ENCODE assay signal across 8 cellular contexts in the genomic region with DNA sequence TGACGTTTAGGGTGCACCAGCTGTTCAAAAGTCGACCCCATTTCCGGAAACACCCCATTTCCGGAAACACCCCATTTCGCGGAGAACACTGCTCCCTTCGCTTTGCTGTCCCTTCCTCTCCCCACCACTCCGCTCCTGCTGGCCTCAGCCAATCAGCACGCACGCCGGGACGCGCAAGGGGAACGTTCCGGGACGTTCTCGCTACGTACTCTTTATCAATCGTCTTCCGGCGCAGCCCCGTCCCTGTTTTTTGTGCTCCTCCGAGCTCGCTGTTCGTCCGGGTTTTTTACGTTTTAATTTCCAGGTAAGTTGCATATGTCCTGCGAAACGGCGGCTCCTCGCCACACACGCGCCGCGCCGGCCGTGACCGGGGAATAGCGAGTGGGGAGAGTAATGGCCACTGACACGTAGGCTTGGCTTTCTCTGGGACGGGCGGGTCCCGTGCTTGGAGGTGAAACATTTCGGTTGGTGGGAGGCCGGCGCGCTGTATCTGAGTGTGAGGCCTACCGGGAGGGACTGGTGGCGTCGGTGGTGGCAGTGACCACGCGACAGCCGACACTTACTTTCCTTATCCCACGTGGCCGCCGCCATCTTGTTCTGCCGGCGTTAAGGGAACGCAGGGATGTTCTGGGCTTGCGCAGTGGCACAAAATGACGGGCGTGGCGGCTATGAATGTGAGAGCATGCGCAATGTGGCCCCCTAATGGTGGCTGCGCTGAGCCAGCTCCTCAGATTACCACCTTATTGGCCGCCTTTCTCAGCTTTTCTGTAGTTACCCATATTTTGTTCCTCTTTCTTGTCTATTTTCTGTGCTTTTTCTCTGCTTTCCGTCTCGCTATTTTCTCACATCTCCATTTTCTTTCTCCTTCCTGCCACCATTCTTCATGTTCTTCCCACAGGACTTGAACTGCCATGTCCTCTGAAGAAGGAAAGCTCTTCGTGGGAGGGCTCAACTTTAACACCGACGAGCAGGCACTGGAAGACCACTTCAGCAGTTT. TPM values are rescaled to one million over a fixed set of nuclear protein-coding genes. Genes with fewer than 3 reads are reported as not detected.
DNase-seq lines count a peak whose midpoint lies in the region; ATAC-seq and TF ChIP-seq lines count a peak whose summit lies in the region.

Gene RBM3 (plus strand): TSS at position 215 of the 997 bp plus-strand sequence. CDS start 697 bp downstream, at position 912.

- H3K9me3 ChIP-seq in iPS-20b (ENCODE audit: insufficient read depth, low read depth, low read length), result no peaks in the 10 kb centered on the region
- H3K9me3 ChIP-seq in skeletal muscle tissue (ENCODE audit: control insufficient read depth in 3 of 3, low read length in 3 of 3), result no peaks in the 10 kb centered on the region

- peak; percentile 64 for ATAC-seq in GM18870 (IDR thresholded peaks at IDR 0.05; ENCODE audit: unreplicated experiment)
- ATAC-seq in HG03135 (IDR thresholded peaks at IDR 0.05; ENCODE audit: unreplicated experiment), result peak; percentile 83

- H3K27me3 ChIP-seq in iPS-20b (ENCODE audit: insufficient read depth, low read length) (no peaks in the 10 kb centered on the region), skeletal muscle tissue (ENCODE audit: control insufficient read depth in 3 of 3, insufficient read depth in 3 of 3, low read length in 3 of 3) (no peaks in the 10 kb centered on the region)

- H3K9ac ChIP-seq in iPS-20b (ENCODE audit: low read depth, low read length), result peak within 1 kb of the TSS; percentile 98
- H3K9ac ChIP-seq in skeletal muscle tissue (ENCODE audit: low read depth in 1 of 3, low read length in 3 of 3), result peak within 1 kb of the TSS; percentile 90 to 95 (median 94)

- H3K4me1 ChIP-seq in iPS-20b (ENCODE audit: insufficient read depth, low read length) (peaks cover 7% of the 10 kb centered on the region; the same call in 1 of the 2 replicates), skeletal muscle tissue (ENCODE audit: control insufficient read depth in 3 of 3, insufficient read depth in 3 of 3, low read length in 3 of 3) (peaks cover 11 to 18% (median 16%) of the 10 kb centered on the region in 3 donors)

- H3K36me3 ChIP-seq in iPS-20b (ENCODE audit: insufficient read depth, low read depth, low read length), result peaks cover 48% of the 10 kb centered on the region
- H3K36me3 ChIP-seq in skeletal muscle tissue (ENCODE audit: control insufficient read depth in 3 of 3, insufficient read depth in 3 of 3, low read length in 3 of 3), result peaks cover 19 to 28% (median 21%) of the 10 kb centered on the region in 3 donors

- TF ChIP-seq CTCF in VCaP (conservative IDR thresholded peaks at IDR 0.05), result 0 out of 2 replicates have a peak, but pooled peaks have one; percentile 10

- H3K27ac ChIP-seq in VCaP (peak within 1 kb of the TSS; percentile 85), iPS-20b (ENCODE audit: low read length) (peak within 1 kb of the TSS; percentile 97), skeletal muscle tissue (ENCODE audit: low read depth, low read length) (peak within 1 kb of the TSS; percentile 99)

- in situ Hi-C loops in T47D (cut with HindIII; ENCODE audit: low pct_unique_long_range_greater_than_20kb, low sequenced_read_pairs), result no loop called here

- H3K4me3 ChIP-seq in iPS-20b (ENCODE audit: low read length) (peak within 1 kb of the TSS; percentile 94), skeletal muscle tissue (ENCODE audit: low read length in 3 of 3) (peak within 1 kb of the TSS; percentile 71 to 90 (median 84))

- DNase-seq in AG08395 (ENCODE audit: low spot score) (peak; percentile 86), NCI-H2196 treated with DMSO at 0.1 percent for 48 hours (lab: John Stamatoyannopoulos, UW; ENCODE audit: unreplicated experiment) (peak; percentile 70), T47D (ENCODE audit: low read depth in 1 of 2, low spot score in 1 of 2) (peak; percentile 83 to 96)

RNA-seq across cellular contexts. Expression of gene RBM3, which starts in this region (rescaled TPM):
- 196 TPM for total RNA-seq in skeletal muscle tissue

Comparison
In these comparisons a context has a peak if more than half of its experiments do, and no peak if none do; other contexts are left out.
1. Peak in every context shown above with its lines: DNase-seq, ATAC-seq, H3K4me3 ChIP-seq and H3K27ac ChIP-seq.